ENCODE assay signal across 25 cellular contexts in genomic region chr12:12893438-12893837, GRCh38. TPM values are rescaled to one million over a fixed set of nuclear protein-coding genes. Genes with fewer than 3 reads are reported as not detected.
DNase-seq lines count a peak whose midpoint lies in the region; ATAC-seq, FAIRE-seq and TF ChIP-seq lines count a peak whose summit lies in the region.
"Had no signal": no experiment of that assay in that cellular context is flagged by ENCODE, and none has a peak within 500 bp of the region (broad histone marks: within the 10 kb centered on the region; RNA-seq: fewer than 3 reads in every experiment).

No MANE protein-coding gene starts in this region.

- H3K27me3 Mint-ChIP-seq in neural crest cell (ENCODE audit: low read depth) (peaks cover 75% of the 10 kb centered on the region), H9 (ENCODE audit: low read depth) (peaks cover 55% of the 10 kb centered on the region), immature natural killer cell (ENCODE audit: low read depth in 3 of 3) (peaks cover 4 to 24% (median 10%) of the 10 kb centered on the region in 3 donors)

- no peak overlapping the region for H2BK5ac ChIP-seq in H9 (ENCODE audit: insufficient read length, low read length)

- POLR2A ChIA-PET in A549 (lab: Yijun Ruan, JAX) = no interaction called here

- DNase-seq in A549 (ENCODE audit: low read depth in 1 of 2, low spot score in 1 of 2) = no peak
- no peak for DNase-seq in MG63
- no peak for DNase-seq in epithelial cell of proximal tubule (ENCODE audit: low read depth)
- no peak for DNase-seq in neural crest cell (ENCODE audit: low read depth, low spot score)
- no peak for DNase-seq in H9
- no peak for DNase-seq in OCI-M2 (lab: John Stamatoyannopoulos, UW; ENCODE audit: unreplicated experiment)
- DNase-seq in immature natural killer cell = no peak
- DNase-seq: activated CD4-positive, alpha-beta T cell treated with anti-CD3 and anti-CD28 coated beads, Interleukin-2, amount 50 U/mL, for 48 hours; activated naive CD4-positive, alpha-beta T cell treated with anti-CD3 and anti-CD28 coated beads, Interleukin-2, amount 50 U/mL, for 16 hours; activated T-cell treated with anti-CD3 and anti-CD28 coated beads, Interleukin-2, amount 50 U/mL, for 1 hour; body of pancreas; dorsolateral prefrontal cortex; glutamatergic neuron; naive B cell; NCI-H1048; NCI-H2029 treated with DMSO at 0.1 percent for 48 hours; posterior cingulate gyrus; SHP77; stimulated activated CD4-positive, alpha-beta T cell treated with anti-CD3 and anti-CD28 coated beads, Interleukin-4, amount 100 ng/mL, for 4 hours; T-cell had no signal

- CTCF ChIA-PET in A549 (lab: Yijun Ruan, JAX) = interaction anchor here (1.4 to 4.6 kb wide), 8 partner anchors 8 to 105 kb away, joined by 4 to 55 read pairs (median 28); partner anchors contain the start of gene DDX47

- WGBS in A549 (ENCODE audit: missing lambda C conversion rate) = 37% methylated on average over 5 of the region's 5 CpGs
- no CpG with 5 or more reads among the region's 5 CpGs for WGBS in H9 (ENCODE audit: extremely low coverage, insufficient read length, low lambda C conversion rate)

- H3K18ac ChIP-seq in H9 (ENCODE audit: insufficient read length, low read depth, low read length) = no peak overlapping the region

- TF ChIP-seq CTCF in A549 (IDR thresholded peaks at IDR 0.05) (no peak), epithelial cell of proximal tubule (conservative IDR thresholded peaks at IDR 0.05; ENCODE audit: low read depth, low read length) (no peak), neural crest cell (conservative IDR thresholded peaks at IDR 0.05) (no peak), H9 (conservative IDR thresholded peaks at IDR 0.05) (no peak)

- TF ChIP-seq POLR2A in A549 (IDR thresholded peaks at IDR 0.05; ENCODE audit: low read length) = no peak

- no peak overlapping the region for H3K56ac ChIP-seq in H9 (ENCODE audit: insufficient read length, low read depth, low read length)

- H3K36me3 Mint-ChIP-seq in neural crest cell (ENCODE audit: low read depth) (no peaks in the 10 kb centered on the region), H9 (ENCODE audit: insufficient read depth in 1 of 3, low read depth in 3 of 3) (no peaks in the 10 kb centered on the region), immature natural killer cell (no peaks in the 10 kb centered on the region)
- H3K36me3 Mint-ChIP-seq: naive B cell, T-cell had no signal

- H3K4me1 ChIP-seq in A549 (peaks cover 59% of the 10 kb centered on the region), H9 (ENCODE audit: insufficient read depth, low read length) (no peaks in the 10 kb centered on the region)

- H3K4me3 ChIP-seq in A549 = peak overlapping the region; percentile 54
- peak overlapping the region; percentile 51 for H3K4me3 ChIP-seq in MG63
- H3K4me3 ChIP-seq in epithelial cell of proximal tubule (ENCODE audit: low read depth, low read length) = peak overlapping the region; percentile 61
- H3K4me3 ChIP-seq: body of pancreas, dorsolateral prefrontal cortex had no signal

- H3K14ac ChIP-seq in H9 (ENCODE audit: insufficient read depth, low read length) = no peak overlapping the region

- no peak overlapping the region for H2AK5ac ChIP-seq in H9 (ENCODE audit: insufficient read length, low read length)

- H2BK12ac ChIP-seq in H9 (ENCODE audit: insufficient read length, low read depth, low read length) = no peak overlapping the region

- H3K23ac ChIP-seq in H9 (ENCODE audit: insufficient read length, low read depth, low read length) = no peak overlapping the region

- H3K9me3 ChIP-seq in A549 (no peaks in the 10 kb centered on the region), MG63 (no peaks in the 10 kb centered on the region), H9 (ENCODE audit: control insufficient read depth, low read depth, low read length) (no peaks in the 10 kb centered on the region)
- H3K9me3 ChIP-seq: body of pancreas had no signal

- no peak overlapping the region for H4K8ac ChIP-seq in H9 (replicated peaks; ENCODE audit: insufficient read length, low read depth, low read length)

- H4K20me1 ChIP-seq in H9 (ENCODE audit: control insufficient read depth, insufficient read depth, insufficient read length) = no peaks in the 10 kb centered on the region

- no peak overlapping the region for H4K91ac ChIP-seq in H9 (ENCODE audit: insufficient read length, low read depth, low read length)

- H3K27me3 ChIP-seq in MG63 = no peaks in the 10 kb centered on the region
- peaks cover 8% of the 10 kb centered on the region; the same call in 1 of the 2 replicates for H3K27me3 ChIP-seq in H9 (ENCODE audit: insufficient read depth, low read length)
- H3K27me3 ChIP-seq: body of pancreas had no signal

- H3K4me3 Mint-ChIP-seq in neural crest cell (peak overlapping the region; percentile 28), H9 (no peak overlapping the region), immature natural killer cell (no peak overlapping the region)
- H3K4me3 Mint-ChIP-seq: naive B cell, T-cell had no signal

- H4K5ac ChIP-seq in H9 (ENCODE audit: insufficient read length, low read depth, low read length) = no peak overlapping the region

- H3K36me3 ChIP-seq in MG63 = no peaks in the 10 kb centered on the region

- H2BK20ac ChIP-seq in H9 (ENCODE audit: low read depth, low read length, poor library complexity, severe bottlenecking) = no peak overlapping the region

- no peak overlapping the region for H2BK15ac ChIP-seq in H9 (ENCODE audit: low read depth, low read length)

- no peak for FAIRE-seq in A549 (lab: Jason Lieb, UNC)
- FAIRE-seq: A204.1 had no signal

- H2BK120ac ChIP-seq in H9 (ENCODE audit: low read depth, low read length, poor library complexity, severe bottlenecking) = no peak overlapping the region

- no peak for TF ChIP-seq EP300 in A549 (IDR thresholded peaks at IDR 0.05)

- peak overlapping the region; percentile 94 for H3K27ac ChIP-seq in A549
- no peak overlapping the region for H3K27ac ChIP-seq in H9 (ENCODE audit: insufficient read length, low read depth, low read length)
- H3K27ac ChIP-seq: body of pancreas, dorsolateral prefrontal cortex, HL-60 had no signal

- H3T11ph ChIP-seq in H9 (ENCODE audit: low read length) = no peak overlapping the region

- H3K23me2 ChIP-seq in H9 (ENCODE audit: insufficient read length, low read depth, low read length, poor library complexity, severe bottlenecking) = peaks cover 13% of the 10 kb centered on the region

- peaks cover 13% of the 10 kb centered on the region for H3K4me1 Mint-ChIP-seq in neural crest cell
- peaks cover 25 to 30% of the 10 kb centered on the region in 2 experiments for H3K4me1 Mint-ChIP-seq in H9
- H3K4me1 Mint-ChIP-seq in immature natural killer cell = peaks cover 0 to 4% of the 10 kb centered on the region in 2 donors

- no peak overlapping the region for H3K4ac ChIP-seq in H9 (ENCODE audit: low read depth, low read length)

- H3K4me2 ChIP-seq in A549 = peak overlapping the region; percentile 89
- no peak overlapping the region for H3K4me2 ChIP-seq in H9 (ENCODE audit: insufficient read depth, insufficient read length, low read length)

- no peak overlapping the region for H3K9ac ChIP-seq in H9 (ENCODE audit: extremely low read depth, insufficient read length, low read length)

- H3K79me2 ChIP-seq in H9 (ENCODE audit: insufficient read depth, low read length) = no peaks in the 10 kb centered on the region

- H3K27ac Mint-ChIP-seq in neural crest cell (ENCODE audit: unreplicated experiment) (no peak overlapping the region), H9 (no peak overlapping the region), immature natural killer cell (no peak overlapping the region)
- H3K27ac Mint-ChIP-seq: naive B cell, T-cell had no signal

- no peak for ATAC-seq in A549
- no peak for ATAC-seq in HG02763 (IDR thresholded peaks at IDR 0.05; ENCODE audit: unreplicated experiment)
- ATAC-seq: body of pancreas, esophagus mucosa, T-cell had no signal

- H3K9me3 Mint-ChIP-seq in neural crest cell (no peaks in the 10 kb centered on the region), H9 (no peaks in the 10 kb centered on the region; a peak in 1 of 5 replicates), immature natural killer cell (peaks cover 0 to 2% (median 0%) of the 10 kb centered on the region in 6 donors)
- H3K9me3 Mint-ChIP-seq: T-cell had no signal

- no peaks in the 10 kb centered on the region for H3K79me1 ChIP-seq in H9 (ENCODE audit: insufficient read depth, low read depth, low read length, poor library complexity, severe bottlenecking)

- H2AFZ ChIP-seq in H9 (ENCODE audit: low read length) = no peak overlapping the region

- no peak for TF ChIP-seq RAD21 in A549 (conservative IDR thresholded peaks at IDR 0.05 in 1 of 2, IDR thresholded peaks at IDR 0.05 in 1 of 2)

TF ChIP-seq in A549, 52 proteins besides CTCF, POLR2A, EP300 and RAD21:
- TF ChIP-seq CEBPB (IDR thresholded peaks at IDR 0.05) = peak in 1 of 2 experiments; percentile 43; a peak in 1 of 4 replicates
- TF ChIP-seq NPAS2 (CRISPR knock-in tag; IDR thresholded peaks at IDR 0.05; ENCODE audit: borderline replicate concordance) = no peak
- TF ChIP-seq FOSB (CRISPR knock-in tag; IDR thresholded peaks at IDR 0.05) = 0 out of 2 replicates have a peak, but pooled peaks have one; percentile 60
- TF ChIP-seq KDM1A (IDR thresholded peaks at IDR 0.05; ENCODE audit: low read depth) = no peak
- TF ChIP-seq ZSCAN20 (CRISPR knock-in tag; IDR thresholded peaks at IDR 0.05) = peak; percentile 50; the same call in 1 of the 2 replicates

RNA-seq across cellular contexts. Expression of gene GPRC5A, which starts 2.1 kb away (rescaled TPM):
- polyA plus RNA-seq in A549 (2011; rRNA removed) (296 and 321 TPM in 2 replicates), A549 (2017; fragmentation: RNase III; extraction: RNeasy Plus Mini Kit Qiagen cat#74134 plus additional on column Dnase treatment) (173 to 207 TPM (median 197 TPM) in 3 replicates), immature natural killer cell (not detected)
- 275 and 331 TPM in 2 replicates for polyA plus RNA-seq in A549 (2012; cell fraction: cytosol; rRNA removed)
- polyA plus RNA-seq in A549 (2012; cell fraction: nucleus; rRNA removed) = 582 and 654 TPM in 2 replicates
- 913 and 975 TPM in 2 replicates for polyA minus RNA-seq in A549 (2011; rRNA and poly(A)+ RNA removed)
- 11.0 and 24.5 TPM in 2 replicates for total RNA-seq in MG63 (2014; rRNA removed; shearing (Covaris generic); ENCODE audit: low replicate concordance)
- total RNA-seq in epithelial cell of proximal tubule (84.4 and 142 TPM in 2 replicates), neural crest cell (0.11 TPM in 1 of 2 replicates, not detected in the other), H9 (2021) (0.09 and 0.13 TPM in 2 replicates)

RNA-seq across cellular contexts. Expression of gene GPRC5D, which starts 58.5 kb away (rescaled TPM):
- not detected in 2 replicates for polyA plus RNA-seq in A549 (2011; rRNA removed)
- 0.04 TPM in 1 of 2 replicates, not detected in the other for polyA plus RNA-seq in A549 (2012; cell fraction: cytosol; rRNA removed)
- 0.23 TPM in 2 replicates for polyA plus RNA-seq in A549 (2012; cell fraction: nucleus; rRNA removed)
- polyA plus RNA-seq in A549 (2017; fragmentation: RNase III; extraction: RNeasy Plus Mini Kit Qiagen cat#74134 plus additional on column Dnase treatment) = not detected in 3 replicates
- not detected in 2 replicates for polyA minus RNA-seq in A549 (2011; rRNA and poly(A)+ RNA removed)
- not detected in 2 replicates for total RNA-seq in MG63 (2014; rRNA removed; shearing (Covaris generic); ENCODE audit: low replicate concordance)
- total RNA-seq in epithelial cell of proximal tubule = not detected in 2 replicates
- not detected in 2 replicates for total RNA-seq in neural crest cell
- total RNA-seq in H9 (2021) = not detected in 2 replicates
- under 1 TPM in 1 of 3 donors, not detected in 2; 0.52 TPM for polyA plus RNA-seq in immature natural killer cell
- total RNA-seq: body of pancreas, esophagus mucosa, NCI-H460, T-cell had no signal

Comparison
In these comparisons a context has a peak if more than half of its experiments do, and no peak if none do; other contexts are left out.
1. RNA of gene GPRC5A, which starts 2.1 kb away (total RNA-seq): 84.4 to 142 TPM in epithelial cell of proximal tubule and 11.0 to 24.5 TPM in MG63; 0.09 to 0.13 TPM in H9 and 0.11 TPM in neural crest cell; every median in the first group is over 10 times any median in the second.
2. Peak in every context shown above with its lines, with median percentiles within 50 percentile points of each other: H3K4me3 ChIP-seq.